ENCODE assay signal across 8 cellular contexts in genomic region chr2:238264072-238264460, GRCh38. TPM values are rescaled to one million over a fixed set of nuclear protein-coding genes. Genes with fewer than 3 reads are reported as not detected.
A peak's percentile ranks its signal among the peaks of the same experiment; 100 is the strongest.
DNase-seq lines count a peak whose midpoint lies in the region; ATAC-seq, FAIRE-seq and TF ChIP-seq lines count a peak whose summit lies in the region.
"Had no signal": no experiment of that assay in that cellular context is flagged by ENCODE, and none has a peak within 500 bp of the region (broad histone marks: within the 10 kb centered on the region; RNA-seq: fewer than 3 reads in every experiment).

No MANE protein-coding gene starts in this region.

- WGBS in pancreas, 2 donors, result 72 to 80% methylated on average over 4 of the region's 4 CpGs
- 83 to 88% methylated on average over 3 to 4 of the region's 4 CpGs for WGBS in upper lobe of left lung, 2 donors

- no peaks in the 10 kb centered on the region for H3K9me2 ChIP-seq in PC-9 (ENCODE audit: insufficient read depth)

- H4K20me1 ChIP-seq in PC-9 (ENCODE audit: insufficient read depth), result no peaks in the 10 kb centered on the region

- no peak for TF ChIP-seq EP300 in upper lobe of left lung (IDR thresholded peaks at IDR 0.05)

- H3F3A ChIP-seq in PC-9 (ENCODE audit: insufficient read depth, low read depth), result peaks cover 17% of the 10 kb centered on the region; the same call in 1 of the 2 replicates

- intact Hi-C loops in left ventricle myocardium inferior (cut with micrococcal nuclease) (no loop called here), pancreas (cut with DNase I) (loop anchor here in 2 of 3 donors (5.0 to 10.0 kb wide), 2 partner anchors 61 to 73 kb away; partner anchors contain the start of gene TRAF3IP1 (in 1 of the 2)), PC-9 (cut with micrococcal nuclease; ENCODE audit: unreplicated experiment) (no loop called here)

- TF ChIP-seq CTCF in VCaP (conservative IDR thresholded peaks at IDR 0.05) (no peak), left ventricle myocardium inferior (IDR thresholded peaks at IDR 0.05; ENCODE audit: borderline replicate concordance) (no peak), pancreas (IDR thresholded peaks at IDR 0.05) (no peak), upper lobe of left lung (IDR thresholded peaks at IDR 0.05) (no peak), PC-9 (conservative IDR thresholded peaks at IDR 0.05) (no peak)

- POLR2A ChIA-PET in PC-9 (lab: Charles Lee; ENCODE audit: unreplicated experiment), result no interaction called here

- no peaks in the 10 kb centered on the region for H3K27me3 ChIP-seq in left ventricle myocardium inferior (ENCODE audit: low read depth)
- no peaks in the 10 kb centered on the region for H3K27me3 ChIP-seq in pancreas
- no peaks in the 10 kb centered on the region for H3K27me3 ChIP-seq in upper lobe of left lung
- H3K27me3 ChIP-seq in PC-9 (ENCODE audit: insufficient read depth, low read depth), result no peaks in the 10 kb centered on the region

- no peaks in the 10 kb centered on the region for H3K79me2 ChIP-seq in PC-9 (ENCODE audit: low read depth)

- no peak for TF ChIP-seq POLR2A in upper lobe of left lung (IDR thresholded peaks at IDR 0.05)

- DNase-seq in left ventricle myocardium inferior, result no peak
- DNase-seq in pancreas, result peak in 1 of 6 donors; percentile 48
- DNase-seq in upper lobe of left lung, result no peak
- DNase-seq in pons (ENCODE audit: low spot score), result no peak
- DNase-seq in PC-9, result no peak
- no peak for DNase-seq in AG20443 (ENCODE audit: low spot score)
- DNase-seq: cortex of kidney had no signal

- H2AFZ ChIP-seq in PC-9, result no peak overlapping the region

- CTCF ChIA-PET in PC-9 (lab: Charles Lee), result interaction anchor here (1.5 to 1.8 kb wide), 3 partner anchors 22 to 406 kb away, joined by 5 to 10 read pairs (median 9); no protein-coding TSS in a partner anchor

- H3K4me2 ChIP-seq in PC-9, result no peak overlapping the region

- H3K9me3 ChIP-seq in left ventricle myocardium inferior (replicated peaks), result no peaks in the 10 kb centered on the region
- H3K9me3 ChIP-seq in pancreas, result no peaks in the 10 kb centered on the region
- H3K9me3 ChIP-seq in upper lobe of left lung, result no peaks in the 10 kb centered on the region
- no peaks in the 10 kb centered on the region for H3K9me3 ChIP-seq in PC-9 (ENCODE audit: insufficient read depth, low read depth)

- H3K36me3 ChIP-seq in left ventricle myocardium inferior (peaks cover 36% of the 10 kb centered on the region), pancreas (peaks cover 2 to 43% (median 25%) of the 10 kb centered on the region in 3 donors), upper lobe of left lung (peaks cover 7 to 80% (median 37%) of the 10 kb centered on the region in 4 donors), PC-9 (ENCODE audit: low read depth) (no peaks in the 10 kb centered on the region)

- peak overlapping the region; percentile 85 for H3K27ac ChIP-seq in VCaP
- H3K27ac ChIP-seq in left ventricle myocardium inferior (replicated peaks), result peak overlapping the region; percentile 69
- peak overlapping the region in 3 of 4 donors; percentile 28 to 36 (median 34) for H3K27ac ChIP-seq in pancreas
- H3K27ac ChIP-seq in upper lobe of left lung, result peak overlapping the region; percentile 31 to 78 (median 59)
- no peak overlapping the region for H3K27ac ChIP-seq in PC-9

- no peak for FAIRE-seq in pancreas (lab: Jason Lieb, UNC)

- H3K4me3 ChIP-seq in left ventricle myocardium inferior (no peak overlapping the region), pancreas (no peak overlapping the region), upper lobe of left lung (no peak overlapping the region), PC-9 (no peak overlapping the region)

- H3K4me1 ChIP-seq in left ventricle myocardium inferior (peaks cover 43% of the 10 kb centered on the region), pancreas (peaks cover 0 to 4% (median 0%) of the 10 kb centered on the region in 3 donors), upper lobe of left lung (peaks cover 30 to 41% (median 32%) of the 10 kb centered on the region in 4 donors), PC-9 (replicated peaks; ENCODE audit: insufficient read depth) (0 out of 2 replicates have a peak, but pooled peaks cover 5% of the 10 kb centered on the region)

- ATAC-seq in pancreas, result peak in 3 of 4 donors; percentile 8 to 26 (median 24)
- ATAC-seq in upper lobe of left lung (ENCODE audit: low FRiP score in 2 of 2), result peak in 1 of 2 donors; percentile 19

- no TSS peak for BruUV-seq in PC-9 (replicated peaks; lab: Mats Ljungman, UMichigan)

RNA-seq across cellular contexts. Expression of gene HES6, which starts 24.2 kb away (rescaled TPM):
- 2.7 TPM for total RNA-seq in left ventricle myocardium inferior
- total RNA-seq in pancreas, result 10 to 100 TPM in 4 of 6 donors, 1 to 10 TPM in 2; 4.9 to 18.9 (median 16.0) TPM
- polyA plus RNA-seq in pancreas, result 10 to 100 TPM; 11.1 to 22.7 TPM
- total RNA-seq in upper lobe of left lung, result 10 to 100 TPM in 3 of 6 donors, 1 to 10 TPM in 3; 5.2 to 15.8 (median 9.4) TPM
- 8.4 and 14.3 TPM in 2 replicates for total RNA-seq in PC-9 (2021)

RNA-seq across cellular contexts. Expression of gene PER2, which starts 24.3 kb away (rescaled TPM):
- total RNA-seq in left ventricle myocardium inferior (3.4 TPM), pancreas (10 to 100 TPM in 2 of 6 donors, 1 to 10 TPM in 4; 7.8 to 11.7 (median 9.3) TPM), upper lobe of left lung (10 to 100 TPM; 12.9 to 28.7 (median 18.1) TPM), PC-9 (2021) (18.9 and 22.9 TPM in 2 replicates)
- polyA plus RNA-seq in pancreas, result 10 to 100 TPM in 1 of 2 donors, 1 to 10 TPM in 1; 6.9 to 12.2 TPM

RNA-seq across cellular contexts. Expression of gene TRAF3IP1, which starts 56.3 kb away (rescaled TPM):
- total RNA-seq in left ventricle myocardium inferior (14.6 TPM), pancreas (10 to 100 TPM in 1 of 6 donors, 1 to 10 TPM in 5; 4.9 to 10.3 (median 7.9) TPM), upper lobe of left lung (10 to 100 TPM; 14.0 to 26.8 (median 18.8) TPM), PC-9 (2021) (50.2 and 51.7 TPM in 2 replicates)
- 1 to 10 TPM; 4.7 to 7.0 TPM for polyA plus RNA-seq in pancreas

Comparison
In these comparisons a context has a peak if more than half of its experiments do, and no peak if none do; other contexts are left out.
1. intact Hi-C loops: an anchor here in pancreas (5.0 to 10.0 kb wide); none called in left ventricle myocardium inferior and PC-9.